13 cellular contexts compared by ENCODE assay signal in the genomic region with DNA sequence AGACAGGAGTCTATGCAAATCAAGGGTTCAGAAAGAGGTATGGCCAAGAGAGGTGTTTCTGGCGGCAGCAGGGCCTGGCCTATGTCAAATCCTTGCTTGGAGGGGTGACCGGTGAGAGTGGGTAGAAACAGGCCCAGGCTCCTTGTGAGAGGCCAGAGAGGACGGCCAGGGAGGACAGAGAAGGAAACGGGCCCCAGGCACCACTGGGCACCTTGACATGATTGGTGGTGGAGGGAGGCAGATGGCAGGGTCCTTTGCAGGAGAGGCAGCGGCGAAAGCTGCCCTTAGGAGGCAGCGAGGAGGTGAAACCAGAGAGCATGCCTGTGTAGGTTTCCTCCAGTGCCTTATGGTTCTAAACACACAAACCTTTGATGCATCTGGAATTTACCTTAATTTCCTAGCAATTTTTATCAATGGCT. TPM values are rescaled to one million over a fixed set of nuclear protein-coding genes. Genes with fewer than 3 reads are reported as not detected.
DNase-seq lines count a peak whose midpoint lies in the region; ATAC-seq and TF ChIP-seq lines count a peak whose summit lies in the region.
"Had no signal": no experiment of that assay in that cellular context is flagged by ENCODE, and none has a peak within 500 bp of the region (broad histone marks: within the 10 kb centered on the region; RNA-seq: fewer than 3 reads in every experiment).

No MANE protein-coding gene starts in this region.

- H3K36me3 ChIP-seq in SJSA1 (no peaks in the 10 kb centered on the region), left ventricle myocardium inferior (no peaks in the 10 kb centered on the region), tibial artery (no peaks in the 10 kb centered on the region)
- H3K36me3 ChIP-seq: BLaER1 had no signal

- TF ChIP-seq POLR2A in GM18505 (IDR thresholded peaks at IDR 0.05; ENCODE audit: borderline replicate concordance, extremely low read depth, insufficient read depth, insufficient read length) = no peak

- H3K4me3 ChIP-seq in SJSA1 = no peak overlapping the region
- no peak overlapping the region for H3K4me3 ChIP-seq in left ventricle myocardium inferior
- no peak overlapping the region for H3K4me3 ChIP-seq in tibial artery
- H3K4me3 ChIP-seq: BLaER1, skin epidermis had no signal

- peaks cover 58% of the 10 kb centered on the region for H3K27me3 Mint-ChIP-seq in activated CD8-positive, alpha-beta memory T cell treated with anti-CD3 and anti-CD28 coated beads, Interleukin-2, amount 10 ng/mL, durations not matched to agents 7 days and 5 days

- H3K4me1 Mint-ChIP-seq in activated CD8-positive, alpha-beta memory T cell treated with anti-CD3 and anti-CD28 coated beads, Interleukin-2, amount 10 ng/mL, durations not matched to agents 7 days and 5 days = peaks cover 5% of the 10 kb centered on the region

- H3K27ac ChIP-seq in SJSA1 (peak overlapping the region; percentile 79), left ventricle myocardium inferior (replicated peaks) (peak overlapping the region; percentile 86), tibial artery (peak overlapping the region; percentile 92 to 95)
- H3K27ac ChIP-seq: BLaER1 had no signal

- H3K36me3 Mint-ChIP-seq in activated CD8-positive, alpha-beta memory T cell treated with anti-CD3 and anti-CD28 coated beads, Interleukin-2, amount 10 ng/mL, durations not matched to agents 7 days and 5 days = no peaks in the 10 kb centered on the region

- ATAC-seq in activated CD8-positive, alpha-beta memory T cell treated with anti-CD3 and anti-CD28 coated beads, Interleukin-2, amount 10 ng/mL, durations not matched to agents 7 days and 5 days = no peak
- no peak for ATAC-seq in GM18505 (IDR thresholded peaks at IDR 0.05; ENCODE audit: unreplicated experiment)
- no peak for ATAC-seq in GM21515 (IDR thresholded peaks at IDR 0.05; ENCODE audit: unreplicated experiment)
- ATAC-seq: stimulated activated naive CD8-positive, alpha-beta T cell treated with anti-CD3 and anti-CD28 coated beads, Interleukin-15, amount 100 ng/mL, for 72 hours had no signal

- no peaks in the 10 kb centered on the region for H3K9me3 Mint-ChIP-seq in activated CD8-positive, alpha-beta memory T cell treated with anti-CD3 and anti-CD28 coated beads, Interleukin-2, amount 10 ng/mL, durations not matched to agents 7 days and 5 days (ENCODE audit: low read depth)
- H3K9me3 Mint-ChIP-seq: stimulated activated naive CD8-positive, alpha-beta T cell treated with anti-CD3 and anti-CD28 coated beads, Interleukin-15, amount 100 ng/mL, for 72 hours had no signal

- peak; percentile 31 for DNase-seq in activated CD8-positive, alpha-beta memory T cell treated with anti-CD3 and anti-CD28 coated beads, Interleukin-2, amount 10 ng/mL, durations not matched to agents 7 days and 5 days
- no peak for DNase-seq in activated CD8-positive, alpha-beta memory T cell treated with anti-CD3 and anti-CD28 coated beads, Interleukin-2, amount 50 U/mL, for 4 hours
- DNase-seq in SJSA1 (ENCODE audit: low read depth in 1 of 2, low spot score in 2 of 2) = no peak
- DNase-seq in left ventricle myocardium inferior = no peak
- peak in 1 of 2 donors; percentile 60 for DNase-seq in tibial artery
- DNase-seq in NCI-H2107 (lab: John Stamatoyannopoulos, UW) = no peak
- DNase-seq: amygdala; NCI-H2081 treated with DMSO at 0.1 percent for 48 hours; stimulated activated naive CD8-positive, alpha-beta T cell treated with anti-CD3 and anti-CD28 coated beads, Interleukin-15, amount 100 ng/mL, for 72 hours had no signal

- no peak overlapping the region for H3K27ac Mint-ChIP-seq in activated CD8-positive, alpha-beta memory T cell treated with anti-CD3 and anti-CD28 coated beads, Interleukin-2, amount 10 ng/mL, durations not matched to agents 7 days and 5 days

- CTCF ChIA-PET in activated CD8-positive, alpha-beta memory T cell treated with anti-CD3 and anti-CD28 coated beads, Interleukin-2, amount 10 ng/mL, durations not matched to agents 7 days and 5 days (lab: Charles Lee) = no interaction called here

- no peak overlapping the region for H3K4me3 Mint-ChIP-seq in activated CD8-positive, alpha-beta memory T cell treated with anti-CD3 and anti-CD28 coated beads, Interleukin-2, amount 10 ng/mL, durations not matched to agents 7 days and 5 days
- H3K4me3 Mint-ChIP-seq: stimulated activated naive CD8-positive, alpha-beta T cell treated with anti-CD3 and anti-CD28 coated beads, Interleukin-15, amount 100 ng/mL, for 72 hours had no signal

- intact Hi-C loops in left ventricle myocardium inferior (cut with micrococcal nuclease) (no loop called here), tibial artery (cut with DNase I; ENCODE audit: low total_unique reads) (no loop called here)

- no peaks in the 10 kb centered on the region for H3K9me3 ChIP-seq in SJSA1 (replicated peaks)
- no peaks in the 10 kb centered on the region for H3K9me3 ChIP-seq in left ventricle myocardium inferior (replicated peaks)
- no peaks in the 10 kb centered on the region for H3K9me3 ChIP-seq in tibial artery
- H3K9me3 ChIP-seq: BLaER1 had no signal

- H3K27me3 ChIP-seq in SJSA1 (replicated peaks) = no peaks in the 10 kb centered on the region
- peaks cover 34% of the 10 kb centered on the region for H3K27me3 ChIP-seq in left ventricle myocardium inferior (ENCODE audit: low read depth)
- no peaks in the 10 kb centered on the region for H3K27me3 ChIP-seq in tibial artery

- TF ChIP-seq CTCF in left ventricle myocardium inferior (IDR thresholded peaks at IDR 0.05; ENCODE audit: borderline replicate concordance) (no peak), tibial artery (IDR thresholded peaks at IDR 0.05) (no peak)

- peaks cover 56% of the 10 kb centered on the region for H3K4me1 ChIP-seq in SJSA1 (replicated peaks)
- peaks cover 67% of the 10 kb centered on the region for H3K4me1 ChIP-seq in left ventricle myocardium inferior
- H3K4me1 ChIP-seq in tibial artery = peaks cover 9 to 89% (median 58%) of the 10 kb centered on the region in 4 donors

RNA-seq across cellular contexts. Expression of a gene that starts 6.2 kb away (rescaled TPM):
- total RNA-seq in activated CD8-positive, alpha-beta memory T cell treated with anti-CD3 and anti-CD28 coated beads, Interleukin-2, amount 10 ng/mL, durations not matched to agents 7 days and 5 days = 1 to 10 TPM in 1 of 2 experiments, under 1 TPM in 1; 0.64 to 3.9 TPM
- total RNA-seq in SJSA1 (2014; rRNA removed; shearing (Covaris generic)) = 0.22 and 1.7 TPM in 2 replicates
- 168 TPM for total RNA-seq in left ventricle myocardium inferior

Comparison
In these comparisons a context has a peak if more than half of its experiments do, and no peak if none do; other contexts are left out.
1. RNA of a gene that starts 6.2 kb away (total RNA-seq): 168 TPM in left ventricle myocardium inferior (single experiment); 0.64 to 3.9 TPM in activated CD8-positive, alpha-beta memory T cell treated with anti-CD3 and anti-CD28 coated beads, Interleukin-2, amount 10 ng/mL, durations not matched to agents 7 days and 5 days and 0.22 to 1.7 TPM in SJSA1; every median in the first group is over 10 times any median in the second.
2. Peak in every context shown above with its lines, with median percentiles within 50 percentile points of each other: H3K27ac ChIP-seq.